8 cellular contexts compared by ENCODE assay signal in the genomic region with DNA sequence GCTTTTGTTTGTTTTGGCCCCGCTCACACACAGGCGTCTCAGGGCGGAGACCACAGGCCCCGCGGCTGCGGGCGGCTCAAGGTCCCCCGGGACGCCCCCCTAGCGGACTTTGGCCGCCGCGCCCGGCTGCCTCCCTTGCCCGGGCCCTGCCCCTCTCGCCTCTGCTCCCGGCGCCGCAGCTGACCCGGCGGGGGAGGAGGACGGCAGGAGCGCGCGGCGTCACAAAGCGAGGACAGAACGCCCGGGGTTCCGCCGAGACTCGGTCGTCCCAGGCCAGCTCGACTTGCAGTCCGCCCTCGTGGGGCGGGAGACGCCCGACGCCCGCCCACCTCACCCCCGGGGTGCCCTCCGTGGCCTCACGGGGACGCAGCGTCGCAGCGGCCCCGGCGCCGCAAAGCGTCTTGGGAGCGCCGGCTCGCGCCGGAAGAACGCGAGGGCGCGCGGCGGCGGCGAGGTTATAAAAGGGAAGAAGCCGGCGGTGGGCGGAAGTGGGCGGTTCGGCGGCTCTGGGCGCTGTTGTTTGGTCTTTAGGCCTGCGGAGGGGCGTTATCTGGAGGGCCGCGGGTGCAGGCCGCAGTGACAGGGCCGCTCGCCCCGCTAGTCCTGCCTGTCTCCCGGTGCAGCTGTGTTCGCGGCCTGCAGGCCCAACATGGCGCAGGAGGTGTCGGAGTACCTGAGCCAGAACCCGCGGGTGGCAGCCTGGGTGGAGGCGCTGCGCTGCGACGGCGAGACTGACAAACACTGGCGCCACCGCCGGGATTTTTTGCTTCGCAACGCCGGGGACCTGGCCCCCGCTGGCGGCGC. TPM values are rescaled to one million over a fixed set of nuclear protein-coding genes. Genes with fewer than 3 reads are reported as not detected.
DNase-seq lines count a peak whose midpoint lies in the region; ATAC-seq and TF ChIP-seq lines count a peak whose summit lies in the region.

A gene with protein sequence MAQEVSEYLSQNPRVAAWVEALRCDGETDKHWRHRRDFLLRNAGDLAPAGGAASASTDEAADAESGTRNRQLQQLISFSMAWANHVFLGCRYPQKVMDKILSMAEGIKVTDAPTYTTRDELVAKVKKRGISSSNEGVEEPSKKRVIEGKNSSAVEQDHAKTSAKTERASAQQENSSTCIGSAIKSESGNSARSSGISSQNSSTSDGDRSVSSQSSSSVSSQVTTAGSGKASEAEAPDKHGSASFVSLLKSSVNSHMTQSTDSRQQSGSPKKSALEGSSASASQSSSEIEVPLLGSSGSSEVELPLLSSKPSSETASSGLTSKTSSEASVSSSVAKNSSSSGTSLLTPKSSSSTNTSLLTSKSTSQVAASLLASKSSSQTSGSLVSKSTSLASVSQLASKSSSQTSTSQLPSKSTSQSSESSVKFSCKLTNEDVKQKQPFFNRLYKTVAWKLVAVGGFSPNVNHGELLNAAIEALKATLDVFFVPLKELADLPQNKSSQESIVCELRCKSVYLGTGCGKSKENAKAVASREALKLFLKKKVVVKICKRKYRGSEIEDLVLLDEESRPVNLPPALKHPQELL (plus strand): TSS at position 488 of the 804 bp plus-strand sequence. CDS start 162 bp downstream, at position 650.

- H3K27ac ChIP-seq in ectodermal cell (ENCODE audit: insufficient read depth, low read depth, low read length, poor library complexity, severe bottlenecking) (peak within 1 kb of the TSS; percentile 99), lung (ENCODE audit: low read depth in 1 of 2, low read length in 1 of 2) (peak within 1 kb of the TSS; percentile 99)

- peak; percentile 94 for ATAC-seq in lung (ENCODE audit: insufficient read depth, low FRiP score)

- H3K9me3 ChIP-seq in ectodermal cell (ENCODE audit: control insufficient read depth, low read length) (no peaks in the 10 kb centered on the region), lung (ENCODE audit: control insufficient read depth in 2 of 2, insufficient read depth in 1 of 2, low read length in 1 of 2) (no peaks in the 10 kb centered on the region)

- 0% methylated on average over 101 of the region's 101 CpGs for WGBS in ectodermal cell, 2 experiments
- 0% methylated on average over 67 to 101 of the region's 101 CpGs for WGBS in lung, 2 donors

- H3K36me3 ChIP-seq in ectodermal cell (ENCODE audit: control insufficient read depth, insufficient read depth, low read length) (peaks cover 12% of the 10 kb centered on the region), lung (ENCODE audit: control insufficient read depth in 2 of 2, insufficient read depth in 2 of 2, low read length in 2 of 2) (peaks cover 10 to 11% of the 10 kb centered on the region in 2 donors)

- H3K27me3 ChIP-seq in ectodermal cell (ENCODE audit: control insufficient read depth, insufficient read depth, low read length, poor library complexity, severe bottlenecking) (no peaks in the 10 kb centered on the region), lung (ENCODE audit: control insufficient read depth, insufficient read depth) (no peaks in the 10 kb centered on the region)

- H3K4me1 ChIP-seq in ectodermal cell (ENCODE audit: control insufficient read depth, insufficient read depth, low read length) (no peaks in the 10 kb centered on the region), lung (ENCODE audit: control insufficient read depth in 2 of 2, insufficient read depth in 2 of 2, low read length in 2 of 2) (peaks cover 3 to 7% of the 10 kb centered on the region in 2 donors)

- TF ChIP-seq CTCF in GM20000 (IDR thresholded peaks at IDR 0.05; ENCODE audit: extremely low read depth, missing control alignments) (no peak), lung (IDR thresholded peaks at IDR 0.05; ENCODE audit: control extremely low read depth, extremely low read depth) (no peak)

- DNase-seq in COLO829 (ENCODE audit: low spot score) = peak; percentile 91
- peak; percentile 96 for DNase-seq in GM20000 (ENCODE audit: low spot score)
- peak; percentile 68 for DNase-seq in HS-5 (ENCODE audit: low read depth)
- DNase-seq in NK-92 (lab: John Stamatoyannopoulos, UW; ENCODE audit: unreplicated experiment) = peak; percentile 68
- peak; percentile 86 to 89 for DNase-seq in activated CD8-positive, alpha-beta memory T cell treated with anti-CD3 and anti-CD28 coated beads for 1 hour (ENCODE audit: extremely low read depth in 1 of 2, low read depth in 1 of 2)
- peak; percentile 92 for DNase-seq in lung (ENCODE audit: low spot score)
- DNase-seq in stimulated activated CD4-positive, alpha-beta T cell treated with anti-CD3 and anti-CD28 coated beads, TNF-alpha, amount 100 ng/mL, for 4 hours (ENCODE audit: low read depth in 3 of 3) = peak; percentile 88 to 91 (median 89)

- peak within 1 kb of the TSS; percentile 85 for H3K4me3 ChIP-seq in ectodermal cell (ENCODE audit: insufficient read depth, low read depth, low read length)
- peak within 1 kb of the TSS; percentile 94 for H3K4me3 ChIP-seq in lung

RNA-seq across cellular contexts. Expression of the gene that starts here (rescaled TPM):
- 24.4 TPM for polyA plus RNA-seq in ectodermal cell (2013, experiment 1 of 4)
- polyA plus RNA-seq in ectodermal cell (2013, experiment 2 of 4) = 28.2 TPM
- 28.5 TPM for polyA plus RNA-seq in ectodermal cell (2013, experiment 3 of 4)
- 31.7 TPM for polyA plus RNA-seq in ectodermal cell (2013, experiment 4 of 4)
- 10 to 100 TPM; 12.6 to 19.6 TPM for total RNA-seq in lung
- polyA plus RNA-seq in lung = 10 to 100 TPM in 1 of 2 donors, 1 to 10 TPM in 1; 9.1 to 10.1 TPM

Comparison
In these comparisons a context has a peak if more than half of its experiments do, and no peak if none do; other contexts are left out.
1. Peak in every context shown above with its lines: DNase-seq, ATAC-seq, H3K4me3 ChIP-seq and H3K27ac ChIP-seq.